ENCODE assay signal across 8 cellular contexts in the genomic region with DNA sequence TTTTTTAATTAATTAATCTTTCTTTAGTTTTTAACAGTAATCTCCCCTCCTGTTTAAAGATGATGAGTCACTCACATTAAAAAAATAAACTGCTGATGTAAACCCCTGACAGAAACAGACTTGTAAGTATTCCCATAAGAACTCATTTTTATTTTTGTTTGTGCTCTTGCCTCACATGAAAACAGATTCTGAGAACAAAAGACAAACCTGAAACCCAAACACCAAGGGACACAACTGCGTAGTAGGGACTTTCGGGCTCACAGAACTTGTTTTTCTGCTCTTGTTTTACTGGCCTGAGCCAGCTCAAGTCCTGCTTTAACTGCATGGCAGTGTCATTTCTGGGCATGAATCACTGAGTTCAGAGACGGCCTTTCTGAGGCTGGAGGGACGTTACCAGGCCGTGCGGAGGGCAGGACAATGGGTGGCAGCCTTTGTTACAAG.
A peak's percentile ranks its signal among the peaks of the same experiment; 100 is the strongest.
DNase-seq lines count a peak whose midpoint lies in the region; ATAC-seq, FAIRE-seq and TF ChIP-seq lines count a peak whose summit lies in the region.

No MANE protein-coding gene starts in this region.

- H3K4me2 ChIP-seq in OCI-LY7 (ENCODE audit: low read length), result no peak overlapping the region

- peak; percentile 69 for ATAC-seq in HG03442 (IDR thresholded peaks at IDR 0.05; ENCODE audit: unreplicated experiment)

- no TSS peak for BruUV-seq in OCI-LY7 (replicated peaks; lab: Mats Ljungman, UMichigan)

- intact Hi-C loops in OCI-LY7 (cut with micrococcal nuclease; ENCODE audit: unreplicated experiment), result no loop called here

- no peaks in the 10 kb centered on the region for H4K20me1 ChIP-seq in OCI-LY7 (ENCODE audit: insufficient read depth, low read length)

- peak; percentile 49 for FAIRE-seq in frontal cortex (lab: Jason Lieb, UNC)

- no peak overlapping the region for H2AFZ ChIP-seq in OCI-LY7 (ENCODE audit: low read length)

- H3K9me2 ChIP-seq in OCI-LY7 (ENCODE audit: insufficient read depth, low read length), result no peaks in the 10 kb centered on the region

- no peaks in the 10 kb centered on the region for H3K9me3 ChIP-seq in OCI-LY7 (ENCODE audit: low read length)

- H3K79me2 ChIP-seq in OCI-LY7 (ENCODE audit: insufficient read depth, low read depth, low read length), result no peaks in the 10 kb centered on the region

- TF ChIP-seq CTCF in OCI-LY7 (conservative IDR thresholded peaks at IDR 0.05; ENCODE audit: low read length), result no peak

- peak; percentile 61 for DNase-seq in activated CD8-positive, alpha-beta memory T cell treated with anti-CD3 and anti-CD28 coated beads, Interleukin-2, amount 50 U/mL, for 48 hours
- no peak for DNase-seq in activated CD8-positive, alpha-beta memory T cell treated with anti-CD3 and anti-CD28 coated beads for 24 hours
- DNase-seq in activated T-helper 9 cell treated with anti-CD3 and anti-CD28 coated beads, Interleukin-2, amount 50 U/mL, for 16 hours (ENCODE audit: low read depth), result peak; percentile 6
- DNase-seq in frontal cortex (ENCODE audit: low spot score in 2 of 2) (peak in 1 of 2 donors; percentile 23), occipital lobe (lab: John Stamatoyannopoulos, UW) (peak; percentile 16), OCI-LY7 (ENCODE audit: low spot score) (no peak), inferior parietal cortex (ENCODE audit: extremely low spot score) (no peak)

- peaks cover 53% of the 10 kb centered on the region for H3K36me3 ChIP-seq in OCI-LY7 (ENCODE audit: insufficient read depth, low read length)

- H3K4me1 ChIP-seq in OCI-LY7 (ENCODE audit: insufficient read depth, low read length, poor library complexity, severe bottlenecking), result no peaks in the 10 kb centered on the region

- no peak overlapping the region for H3K27ac ChIP-seq in OCI-LY7 (ENCODE audit: low read depth, low read length, poor library complexity, severe bottlenecking)

- POLR2A ChIA-PET in OCI-LY7 (lab: Charles Lee), result no interaction called here

- no peak overlapping the region for H3K4me3 ChIP-seq in OCI-LY7 (ENCODE audit: low read depth, low read length, poor library complexity, severe bottlenecking)

- CTCF ChIA-PET in OCI-LY7 (lab: Charles Lee; ENCODE audit: unreplicated experiment), result no interaction called here

Comparison
In these comparisons a context has a peak if more than half of its experiments do, and no peak if none do; other contexts are left out.
1. DNase-seq: peak in activated CD8-positive, alpha-beta memory T cell treated with anti-CD3 and anti-CD28 coated beads, Interleukin-2, amount 50 U/mL, for 48 hours (single experiment), activated T-helper 9 cell treated with anti-CD3 and anti-CD28 coated beads, Interleukin-2, amount 50 U/mL, for 16 hours (single experiment) and occipital lobe (single experiment); none in activated CD8-positive, alpha-beta memory T cell treated with anti-CD3 and anti-CD28 coated beads for 24 hours (single experiment), OCI-LY7 (single experiment) and inferior parietal cortex (single experiment).